28 cellular contexts compared by ENCODE assay signal in genomic region chr11:79209540-79210266, GRCh38.
A peak's percentile ranks its signal among the peaks of the same experiment; 100 is the strongest.
DNase-seq lines count a peak whose midpoint lies in the region; ATAC-seq and TF ChIP-seq lines count a peak whose summit lies in the region.
"Had no signal": no experiment of that assay in that cellular context is flagged by ENCODE, and none has a peak within 500 bp of the region (broad histone marks: within the 10 kb centered on the region; RNA-seq: fewer than 3 reads in every experiment).

No MANE protein-coding gene starts in this region.

- no peak overlapping the region for H3K27ac Mint-ChIP-seq in stimulated activated memory B cell treated with anti-CD40 and anti-IgM and Interleukin-4, amounts not matched to agents 10 μg/mL and 1 μg/mL and 100 μg/mL, for 72 hours
- H3K27ac Mint-ChIP-seq: activated CD4-positive, alpha-beta memory T cell treated with anti-CD3 and anti-CD28 coated beads, Interleukin-2, amount 10 ng/mL, durations not matched to agents 7 days and 5 days; activated naive CD4-positive, alpha-beta T cell treated with anti-CD3 and anti-CD28 coated beads, Interleukin-2, amount 50 U/mL, for 72 hours; activated T-helper 2 cell treated with anti-CD3 and anti-CD28 coated beads, Interferon-gamma antibody, Interleukin-2, Interleukin-4, amounts not matched to agents 10 μg/mL and 5 μg/mL and 100 μg/mL, durations not matched to agents 14 hours and 24 hours and 36 hours; endodermal cell; immature natural killer cell had no signal

- peak; percentile 50 for ATAC-seq in sciatic nerve
- ATAC-seq in stimulated activated memory B cell treated with anti-CD40 and anti-IgM and Interleukin-4, amounts not matched to agents 10 μg/mL and 1 μg/mL and 100 μg/mL, for 72 hours = no peak
- ATAC-seq: activated naive CD4-positive, alpha-beta T cell treated with anti-CD3 and anti-CD28 coated beads, Interleukin-2, amount 50 U/mL, for 72 hours; esophagus mucosa; gastroesophageal sphincter; left lung; SK-N-SH treated with all-trans-retinoic acid at 6 μM for 48 hours had no signal

- no peak overlapping the region for H3K4me3 Mint-ChIP-seq in stimulated activated memory B cell treated with anti-CD40 and anti-IgM and Interleukin-4, amounts not matched to agents 10 μg/mL and 1 μg/mL and 100 μg/mL, for 72 hours
- H3K4me3 Mint-ChIP-seq: activated CD4-positive, alpha-beta memory T cell treated with anti-CD3 and anti-CD28 coated beads, Interleukin-2, amount 10 ng/mL, durations not matched to agents 7 days and 5 days; endodermal cell; immature natural killer cell had no signal

- peak; percentile 10 for DNase-seq in NCI-H748 (lab: John Stamatoyannopoulos, UW; ENCODE audit: unreplicated experiment)
- no peak for DNase-seq in NCI-H748 treated with DMSO at 0.1 percent for 48 hours (lab: John Stamatoyannopoulos, UW)
- DNase-seq in LNCaP clone FGC (ENCODE audit: low read depth) = peak; percentile 78
- peak; percentile 21 for DNase-seq in brain pericyte (ENCODE audit: low read depth, low spot score)
- no peak for DNase-seq in sciatic nerve (ENCODE audit: low spot score)
- DNase-seq in DMS153 treated with DMSO at 0.1 percent for 48 hours (lab: John Stamatoyannopoulos, UW; ENCODE audit: unreplicated experiment) = no peak
- no peak for DNase-seq in HEK293T (ENCODE audit: extremely low spot score)
- DNase-seq: ACHN; activated CD4-positive, alpha-beta memory T cell treated with anti-CD3 and anti-CD28 coated beads, Interleukin-2, amount 10 ng/mL, durations not matched to agents 7 days and 5 days; activated CD4-positive, alpha-beta T cell treated with anti-CD3 and anti-CD28 coated beads for 1 hour; COR-L47; endodermal cell; immature natural killer cell; Karpas-422; left lung; mesendoderm; NCI-H1694; stimulated activated CD8-positive, alpha-beta memory T cell treated with anti-CD3 and anti-CD28 coated beads, Interleukin-4, amount 100 ng/mL, for 48 hours; T-helper 2 cell; transverse colon had no signal

- H3K36me3 Mint-ChIP-seq in stimulated activated memory B cell treated with anti-CD40 and anti-IgM and Interleukin-4, amounts not matched to agents 10 μg/mL and 1 μg/mL and 100 μg/mL, for 72 hours = no peaks in the 10 kb centered on the region
- H3K36me3 Mint-ChIP-seq: activated naive CD4-positive, alpha-beta T cell treated with anti-CD3 and anti-CD28 coated beads, Interleukin-2, amount 50 U/mL, for 72 hours; immature natural killer cell had no signal

- intact Hi-C loops in sciatic nerve (cut with DNase I) = no loop called here

- H3K9me3 Mint-ChIP-seq in stimulated activated memory B cell treated with anti-CD40 and anti-IgM and Interleukin-4, amounts not matched to agents 10 μg/mL and 1 μg/mL and 100 μg/mL, for 72 hours = no peaks in the 10 kb centered on the region
- H3K9me3 Mint-ChIP-seq: activated T-helper 2 cell treated with anti-CD3 and anti-CD28 coated beads, Interferon-gamma antibody, Interleukin-2, Interleukin-4, amounts not matched to agents 10 μg/mL and 5 μg/mL and 100 μg/mL, durations not matched to agents 14 hours and 24 hours and 36 hours; endodermal cell had no signal

- H3K4me1 Mint-ChIP-seq in stimulated activated memory B cell treated with anti-CD40 and anti-IgM and Interleukin-4, amounts not matched to agents 10 μg/mL and 1 μg/mL and 100 μg/mL, for 72 hours = no peaks in the 10 kb centered on the region
- H3K4me1 Mint-ChIP-seq: activated CD4-positive, alpha-beta memory T cell treated with anti-CD3 and anti-CD28 coated beads, Interleukin-2, amount 10 ng/mL, durations not matched to agents 7 days and 5 days; immature natural killer cell had no signal

- H3K4me3 ChIP-seq in LNCaP clone FGC (ENCODE audit: low read depth, low read length) = no peak overlapping the region
- H3K4me3 ChIP-seq: BLaER1 treated with 17β-estradiol and CSF1 and Interleukin-3, amounts not matched to agents 10 nM and 100 nM; gastroesophageal sphincter; left lung; prostate gland; transverse colon had no signal

- no peak for TF ChIP-seq CTCF in LNCaP clone FGC (IDR thresholded peaks at IDR 0.05; ENCODE audit: control insufficient read depth, extremely low read depth, insufficient read depth)

- POLR2A ChIA-PET in HEK293T (lab: Yijun Ruan, JAX) = no interaction called here

- H3K27me3 Mint-ChIP-seq in stimulated activated memory B cell treated with anti-CD40 and anti-IgM and Interleukin-4, amounts not matched to agents 10 μg/mL and 1 μg/mL and 100 μg/mL, for 72 hours = no peaks in the 10 kb centered on the region
- H3K27me3 Mint-ChIP-seq: activated CD4-positive, alpha-beta memory T cell treated with anti-CD3 and anti-CD28 coated beads, Interleukin-2, amount 10 ng/mL, durations not matched to agents 7 days and 5 days had no signal

- CTCF ChIA-PET in HEK293T (lab: Yijun Ruan, JAX) = no interaction called here

TF ChIP-seq in HEK293T, 16 proteins besides CTCF, POLR2A, EP300 and RAD21:
- no peak for TF ChIP-seq PKNOX1 (IDR thresholded peaks at IDR 0.05)
- no peak for TF ChIP-seq ELF4 (IDR thresholded peaks at IDR 0.05)
- no peak for TF ChIP-seq ZNF384 (IDR thresholded peaks at IDR 0.05)
- TF ChIP-seq BHLHE40 (IDR thresholded peaks at IDR 0.05; ENCODE audit: borderline replicate concordance) = no peak
- TF ChIP-seq FOXK2 (IDR thresholded peaks at IDR 0.05) = no peak
- TF ChIP-seq SUZ12 (IDR thresholded peaks at IDR 0.05) = no peak
- no peak for TF ChIP-seq LEF1 (IDR thresholded peaks at IDR 0.05; ENCODE audit: borderline replicate concordance)
- no peak for TF ChIP-seq FOXM1 (IDR thresholded peaks at IDR 0.05; ENCODE audit: borderline replicate concordance)
TF ChIP-seq in HEK293T: peak in this region for 0.

Comparison
In these comparisons a context has a peak if more than half of its experiments do, and no peak if none do; other contexts are left out.
1. DNase-seq: peak in NCI-H748 (single experiment), LNCaP clone FGC (single experiment) and brain pericyte (single experiment); none in NCI-H748 treated with DMSO at 0.1 percent for 48 hours (single experiment), sciatic nerve (single experiment), DMS153 treated with DMSO at 0.1 percent for 48 hours (single experiment) and HEK293T (single experiment).